Comparison of ENCODE assay signal across 8 cellular contexts in the genomic region with DNA sequence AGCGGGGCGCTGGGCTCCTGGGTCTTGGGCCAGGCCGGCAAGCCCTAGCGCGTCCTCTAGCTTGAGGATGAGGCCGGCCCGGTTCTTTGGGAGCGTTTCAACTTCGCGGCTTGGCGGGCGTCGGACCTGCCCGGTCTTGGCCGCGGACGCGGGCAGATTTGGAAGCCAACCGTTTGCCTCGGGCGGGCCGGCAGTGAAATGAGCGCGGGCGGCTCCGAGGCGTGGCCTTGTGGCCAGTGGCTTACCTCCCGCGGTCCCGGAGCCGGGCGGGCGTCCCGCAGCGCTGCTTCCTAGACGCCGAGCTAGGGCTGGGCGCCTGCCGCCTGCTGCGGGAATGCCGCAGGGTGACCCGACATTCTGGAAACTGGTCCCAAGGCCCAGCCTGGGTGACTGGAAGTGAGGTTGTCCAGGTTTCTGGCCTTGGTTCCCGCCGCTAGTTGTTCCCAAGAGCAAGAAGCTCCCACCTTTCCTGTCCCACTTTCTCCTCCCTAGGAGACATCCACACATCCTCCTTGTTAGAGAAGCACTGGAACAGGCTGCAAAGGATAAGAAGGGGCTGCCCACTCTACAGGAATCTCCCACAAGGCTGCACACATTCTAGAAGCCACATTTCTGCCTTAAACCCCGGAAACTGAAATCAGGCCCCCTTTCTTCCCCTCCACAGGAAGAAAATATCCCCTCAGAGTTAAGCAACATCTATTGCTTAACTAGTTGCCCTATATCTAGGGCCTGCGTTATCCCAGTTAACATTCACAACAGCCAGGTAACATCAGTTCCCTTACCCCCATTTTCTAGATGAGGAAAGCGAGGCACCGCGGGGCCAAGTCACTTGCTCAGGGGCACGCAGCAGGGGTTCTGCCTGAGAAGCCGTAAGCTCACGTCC. TPM values are rescaled to one million over a fixed set of nuclear protein-coding genes. Genes with fewer than 3 reads are reported as not detected.
DNase-seq lines count a peak whose midpoint lies in the region; ATAC-seq, FAIRE-seq and TF ChIP-seq lines count a peak whose summit lies in the region.

No MANE protein-coding gene starts in this region.

- intact Hi-C loops in vagina (cut with DNase I), result loop anchor here (2.0 kb wide), 1 partner anchor 41 kb away; no protein-coding TSS in a partner anchor

- H3K27me3 ChIP-seq in iPS-15b (ENCODE audit: control insufficient read depth, insufficient read depth, low read length) (peaks cover 86% of the 10 kb centered on the region), vagina (peaks cover 53% of the 10 kb centered on the region)

- peak; percentile 54 for DNase-seq in activated naive CD8-positive, alpha-beta T cell treated with anti-CD3 and anti-CD28 coated beads, Interleukin-2, amount 10 ng/mL, durations not matched to agents 7 days and 5 days
- DNase-seq in activated naive CD8-positive, alpha-beta T cell treated with anti-CD3 and anti-CD28 coated beads for 36 hours, result no peak
- DNase-seq in RCC 7860 (ENCODE audit: low spot score) (peak; percentile 55), type B pancreatic cell (ENCODE audit: extremely low spot score, unreplicated experiment) (no peak), SHP77 (lab: John Stamatoyannopoulos, UW) (no peak), midbrain (lab: John Stamatoyannopoulos, UW) (no peak), vagina (ENCODE audit: extremely low spot score in 2 of 2) (no peak)

- TF ChIP-seq CTCF in type B pancreatic cell (conservative IDR thresholded peaks at IDR 0.05) (no peak), vagina (IDR thresholded peaks at IDR 0.05) (no peak)

- no peaks in the 10 kb centered on the region for H3K9me3 ChIP-seq in iPS-15b (ENCODE audit: control insufficient read depth, insufficient read depth, low read length)
- H3K9me3 ChIP-seq in vagina, result no peaks in the 10 kb centered on the region

- TF ChIP-seq POLR2A in vagina (IDR thresholded peaks at IDR 0.05), result no peak

- POLR2A ChIA-PET in activated naive CD8-positive, alpha-beta T cell treated with anti-CD3 and anti-CD28 coated beads, Interleukin-2, amount 10 ng/mL, durations not matched to agents 7 days and 5 days (lab: Charles Lee), result interaction anchor here (0.6 to 2.6 kb wide), 8 partner anchors 11 to 55 kb away, joined by 3 to 10 read pairs (median 6); partner anchors contain the start of gene CBX4

- H3K4me1 ChIP-seq in iPS-15b (ENCODE audit: control insufficient read depth, insufficient read depth, low read length) (peaks cover 14% of the 10 kb centered on the region), vagina (peaks cover 70% of the 10 kb centered on the region)

- H3K27ac Mint-ChIP-seq in activated naive CD8-positive, alpha-beta T cell treated with anti-CD3 and anti-CD28 coated beads, Interleukin-2, amount 10 ng/mL, durations not matched to agents 7 days and 5 days, result no peak overlapping the region
- no peak overlapping the region for H3K27ac Mint-ChIP-seq in activated naive CD8-positive, alpha-beta T cell treated with anti-CD3 and anti-CD28 coated beads for 36 hours
- peak overlapping the region; percentile 6 for H3K27ac Mint-ChIP-seq in type B pancreatic cell

- no peak for FAIRE-seq in RCC 7860 (lab: Jason Lieb, UNC)

- H3K36me3 ChIP-seq in iPS-15b (ENCODE audit: control insufficient read depth, insufficient read depth, low read length), result no peaks in the 10 kb centered on the region
- H3K36me3 ChIP-seq in vagina, result no peaks in the 10 kb centered on the region

- peaks cover 58% of the 10 kb centered on the region for H3K27me3 Mint-ChIP-seq in activated naive CD8-positive, alpha-beta T cell treated with anti-CD3 and anti-CD28 coated beads, Interleukin-2, amount 10 ng/mL, durations not matched to agents 7 days and 5 days
- H3K27me3 Mint-ChIP-seq in activated naive CD8-positive, alpha-beta T cell treated with anti-CD3 and anti-CD28 coated beads for 36 hours, result peaks cover 74% of the 10 kb centered on the region
- peaks cover 78% of the 10 kb centered on the region for H3K27me3 Mint-ChIP-seq in type B pancreatic cell

- H3K4me3 ChIP-seq in iPS-15b (ENCODE audit: low read depth, low read length) (peak overlapping the region; percentile 37), vagina (peak overlapping the region in 1 of 2 donors; percentile 17)

- no peaks in the 10 kb centered on the region for H3K9me3 Mint-ChIP-seq in activated naive CD8-positive, alpha-beta T cell treated with anti-CD3 and anti-CD28 coated beads, Interleukin-2, amount 10 ng/mL, durations not matched to agents 7 days and 5 days
- no peaks in the 10 kb centered on the region for H3K9me3 Mint-ChIP-seq in activated naive CD8-positive, alpha-beta T cell treated with anti-CD3 and anti-CD28 coated beads for 36 hours
- no peaks in the 10 kb centered on the region for H3K9me3 Mint-ChIP-seq in type B pancreatic cell

- no peak overlapping the region for H3K27ac ChIP-seq in vagina

- H3K4me1 Mint-ChIP-seq in activated naive CD8-positive, alpha-beta T cell treated with anti-CD3 and anti-CD28 coated beads, Interleukin-2, amount 10 ng/mL, durations not matched to agents 7 days and 5 days, result peaks cover 36% of the 10 kb centered on the region
- H3K4me1 Mint-ChIP-seq in activated naive CD8-positive, alpha-beta T cell treated with anti-CD3 and anti-CD28 coated beads for 36 hours, result peaks cover 40% of the 10 kb centered on the region
- H3K4me1 Mint-ChIP-seq in type B pancreatic cell (ENCODE audit: unreplicated experiment), result peaks cover 30% of the 10 kb centered on the region

- ATAC-seq in activated naive CD8-positive, alpha-beta T cell treated with anti-CD3 and anti-CD28 coated beads, Interleukin-2, amount 10 ng/mL, durations not matched to agents 7 days and 5 days (ENCODE audit: low read depth), result no peak

- no peak overlapping the region for H3K9ac ChIP-seq in iPS-15b (ENCODE audit: low read depth, low read length)

- H3K36me3 Mint-ChIP-seq in activated naive CD8-positive, alpha-beta T cell treated with anti-CD3 and anti-CD28 coated beads, Interleukin-2, amount 10 ng/mL, durations not matched to agents 7 days and 5 days, result no peaks in the 10 kb centered on the region
- peaks cover 4% of the 10 kb centered on the region for H3K36me3 Mint-ChIP-seq in activated naive CD8-positive, alpha-beta T cell treated with anti-CD3 and anti-CD28 coated beads for 36 hours
- H3K36me3 Mint-ChIP-seq in type B pancreatic cell, result peaks cover 8% of the 10 kb centered on the region

- no peak overlapping the region for H3K4me3 Mint-ChIP-seq in activated naive CD8-positive, alpha-beta T cell treated with anti-CD3 and anti-CD28 coated beads, Interleukin-2, amount 10 ng/mL, durations not matched to agents 7 days and 5 days
- no peak overlapping the region for H3K4me3 Mint-ChIP-seq in activated naive CD8-positive, alpha-beta T cell treated with anti-CD3 and anti-CD28 coated beads for 36 hours
- peak overlapping the region; percentile 92 for H3K4me3 Mint-ChIP-seq in type B pancreatic cell

RNA-seq across cellular contexts. Expression of gene CBX8, which starts 4.5 kb away (rescaled TPM):
- 1 to 10 TPM; 4.9 to 5.5 TPM for total RNA-seq in activated naive CD8-positive, alpha-beta T cell treated with anti-CD3 and anti-CD28 coated beads, Interleukin-2, amount 10 ng/mL, durations not matched to agents 7 days and 5 days
- 1 to 10 TPM; 3.5 to 4.1 TPM for total RNA-seq in activated naive CD8-positive, alpha-beta T cell treated with anti-CD3 and anti-CD28 coated beads for 36 hours
- total RNA-seq in type B pancreatic cell (ENCODE audit: low replicate concordance) (13.3 and 16.0 TPM in 2 replicates), vagina (0.98 TPM)

RNA-seq across cellular contexts. Expression of gene CBX2, which starts 23.4 kb away (rescaled TPM):
- total RNA-seq in activated naive CD8-positive, alpha-beta T cell treated with anti-CD3 and anti-CD28 coated beads, Interleukin-2, amount 10 ng/mL, durations not matched to agents 7 days and 5 days, result 1 to 10 TPM; 9.2 to 9.6 TPM
- 1 to 10 TPM; 5.2 to 5.4 TPM for total RNA-seq in activated naive CD8-positive, alpha-beta T cell treated with anti-CD3 and anti-CD28 coated beads for 36 hours
- total RNA-seq in type B pancreatic cell (ENCODE audit: low replicate concordance) (21.6 and 72.0 TPM in 2 replicates), vagina (5.6 TPM)

RNA-seq across cellular contexts. Expression of gene CBX4, which starts 37.8 kb away (rescaled TPM):
- total RNA-seq in activated naive CD8-positive, alpha-beta T cell treated with anti-CD3 and anti-CD28 coated beads, Interleukin-2, amount 10 ng/mL, durations not matched to agents 7 days and 5 days, result 10 to 100 TPM; 53.8 to 54.4 TPM
- 10 to 100 TPM; 18.2 to 18.6 TPM for total RNA-seq in activated naive CD8-positive, alpha-beta T cell treated with anti-CD3 and anti-CD28 coated beads for 36 hours
- total RNA-seq in type B pancreatic cell (ENCODE audit: low replicate concordance), result 39.6 and 76.2 TPM in 2 replicates
- total RNA-seq in vagina, result 13.0 TPM

Comparison
In these comparisons a context has a peak if more than half of its experiments do, and no peak if none do; other contexts are left out.
1. DNase-seq: peak in activated naive CD8-positive, alpha-beta T cell treated with anti-CD3 and anti-CD28 coated beads, Interleukin-2, amount 10 ng/mL, durations not matched to agents 7 days and 5 days (single experiment) and RCC 7860 (single experiment); none in activated naive CD8-positive, alpha-beta T cell treated with anti-CD3 and anti-CD28 coated beads for 36 hours (single experiment), type B pancreatic cell (single experiment), SHP77 (0 of 2), midbrain (single experiment) and vagina (0 of 2).